ENCODE assay signal across 28 cellular contexts in genomic region chr3:12192173-12192572, GRCh38. TPM values are rescaled to one million over a fixed set of nuclear protein-coding genes. Genes with fewer than 3 reads are reported as not detected.
DNase-seq lines count a peak whose midpoint lies in the region; ATAC-seq, FAIRE-seq and TF ChIP-seq lines count a peak whose summit lies in the region.
"Had no signal": no experiment of that assay in that cellular context is flagged by ENCODE, and none has a peak within 500 bp of the region (broad histone marks: within the 10 kb centered on the region; RNA-seq: fewer than 3 reads in every experiment).

No MANE protein-coding gene starts in this region.

- H4K20me1 ChIP-seq in endothelial cell of umbilical vein (replicated peaks; ENCODE audit: control insufficient read depth, extremely low read depth, insufficient read depth, low read length) (no peaks in the 10 kb centered on the region), GM23338 (replicated peaks; ENCODE audit: insufficient read depth) (no peaks in the 10 kb centered on the region)

- intact Hi-C loops in endothelial cell of umbilical vein (cut with micrococcal nuclease), result loop anchor here (5.0 kb wide), 1 partner anchor 160 kb away; no protein-coding TSS in a partner anchor

- H3K9me1 ChIP-seq in endothelial cell of umbilical vein (replicated peaks; ENCODE audit: control insufficient read depth, extremely low read depth, insufficient read depth, low read length), result no peaks in the 10 kb centered on the region

- no peak overlapping the region for H3K4me3 Mint-ChIP-seq in T-helper 2 cell treated with Interferon-gamma antibody and Interleukin-4, amounts not matched to agents 5 μg/mL and 100 μg/mL, for 36 hours
- no peak overlapping the region for H3K4me3 Mint-ChIP-seq in GM23338
- H3K4me3 Mint-ChIP-seq: mesothelial cell of epicardium; naive thymus-derived CD4-positive, alpha-beta T cell had no signal

- H3K4me1 ChIP-seq in endothelial cell of umbilical vein (ENCODE audit: control insufficient read depth, extremely low read depth, insufficient read depth, low read length) (peaks cover 28% of the 10 kb centered on the region), GM23338 (ENCODE audit: insufficient read depth) (no peaks in the 10 kb centered on the region)
- H3K4me1 ChIP-seq: prostate gland had no signal

- peaks cover 48% of the 10 kb centered on the region for H3K4me1 Mint-ChIP-seq in T-helper 2 cell treated with Interferon-gamma antibody and Interleukin-4, amounts not matched to agents 5 μg/mL and 100 μg/mL, for 36 hours (ENCODE audit: low read depth)
- H3K4me1 Mint-ChIP-seq in GM23338, result peaks cover 21% of the 10 kb centered on the region

- H3K4me2 ChIP-seq in endothelial cell of umbilical vein (ENCODE audit: insufficient read depth, low read length) (peak overlapping the region; percentile 20), GM23338 (no peak overlapping the region)

- H3K9me3 ChIP-seq in endothelial cell of umbilical vein (replicated peaks; ENCODE audit: control insufficient read depth, insufficient read depth, low read length), result no peaks in the 10 kb centered on the region
- H3K9me3 ChIP-seq: left ventricle myocardium inferior, prostate gland, stomach, transverse colon had no signal

- H3K27me3 Mint-ChIP-seq in T-helper 2 cell treated with Interferon-gamma antibody and Interleukin-4, amounts not matched to agents 5 μg/mL and 100 μg/mL, for 36 hours (ENCODE audit: low read depth), result no peaks in the 10 kb centered on the region
- peaks cover 2% of the 10 kb centered on the region for H3K27me3 Mint-ChIP-seq in GM23338 (ENCODE audit: insufficient read depth, low read depth, poor library complexity)

- CTCF ChIA-PET in endothelial cell of umbilical vein (lab: Charles Lee), result interaction anchor here (1.0 kb wide), 1 partner anchor 288 kb away, joined by 5 read pairs; no protein-coding TSS in a partner anchor

- H2AFZ ChIP-seq in endothelial cell of umbilical vein (ENCODE audit: low read depth, low read length) (no peak overlapping the region), GM23338 (no peak overlapping the region)

- ATAC-seq in GM23338 (no peak), HG02852 (IDR thresholded peaks at IDR 0.05; ENCODE audit: unreplicated experiment) (no peak), GM18502 (IDR thresholded peaks at IDR 0.05; ENCODE audit: poor library complexity, unreplicated experiment) (no peak)
- ATAC-seq: naive thymus-derived CD4-positive, alpha-beta T cell had no signal

- POLR2A ChIA-PET in endothelial cell of umbilical vein (lab: Charles Lee), result no interaction called here

- TF ChIP-seq CTCF in endothelial cell of umbilical vein (IDR thresholded peaks at IDR 0.05; ENCODE audit: extremely low read depth in 1 of 2, insufficient read depth in 1 of 2, low read depth in 1 of 2, low read length in 2 of 2) (no peak), GM23338 (conservative IDR thresholded peaks at IDR 0.05; ENCODE audit: low read depth in 2 of 2) (no peak)

- no peaks in the 10 kb centered on the region for H3F3A ChIP-seq in GM23338 (replicated peaks; ENCODE audit: low read depth)

- dilution Hi-C loops in endothelial cell of umbilical vein (cut with MboI; ENCODE audit: extremely low pct_ligation_motif_present, low sequenced_read_pairs), result no loop called here

- H3K9ac ChIP-seq in endothelial cell of umbilical vein (replicated peaks; ENCODE audit: extremely low read depth, insufficient read depth, low read length), result no peak overlapping the region

- no peak for FAIRE-seq in endothelial cell of umbilical vein (lab: Jason Lieb, UNC)
- FAIRE-seq: H54, islet of Langerhans had no signal

- H3K79me2 ChIP-seq in endothelial cell of umbilical vein (ENCODE audit: control insufficient read depth, insufficient read depth, low read length) (no peaks in the 10 kb centered on the region), GM23338 (replicated peaks; ENCODE audit: insufficient read depth) (no peaks in the 10 kb centered on the region)

- DNase-seq in T-helper 2 cell treated with Interferon-gamma antibody and Interleukin-4, amounts not matched to agents 5 μg/mL and 100 μg/mL, for 36 hours (ENCODE audit: low spot score), result no peak
- DNase-seq in T-helper 2 cell, result no peak
- peak; percentile 71 for DNase-seq in CD1c-positive myeloid dendritic cell (ENCODE audit: extremely low spot score)
- DNase-seq in OCI-M1 (lab: John Stamatoyannopoulos, UW), result peak; percentile 15
- DNase-seq in endothelial cell of umbilical vein (ENCODE audit: low read depth, low spot score), result no peak
- DNase-seq in GM23338 (ENCODE audit: low spot score), result no peak
- DNase-seq: activated CD4-positive, CD25-positive, alpha-beta regulatory T cell treated with anti-CD3 and anti-CD28 coated beads, Interleukin-2, amount 50 U/mL, for 72 hours; activated naive CD4-positive, alpha-beta T cell; activated T-cell treated with anti-CD3 and anti-CD28 coated beads for 4 hours; AML-193; amniotic stem cell; DMS153; KG1; left ventricle myocardium inferior; MM.1S; naive thymus-derived CD4-positive, alpha-beta T cell; NCI-H146; NCI-H446 treated with DMSO at 0.1 percent for 48 hours; SIG-M5; stomach; transverse colon had no signal

- no peaks in the 10 kb centered on the region for H3K27me3 ChIP-seq in endothelial cell of umbilical vein (ENCODE audit: control insufficient read depth in 2 of 2, insufficient read depth in 2 of 2, low read length in 2 of 2)
- no peaks in the 10 kb centered on the region for H3K27me3 ChIP-seq in GM23338 (ENCODE audit: insufficient read depth)
- H3K27me3 ChIP-seq: stomach, transverse colon had no signal

- H3K27ac ChIP-seq in endothelial cell of umbilical vein (ENCODE audit: insufficient read depth, low read depth, low read length) (no peak overlapping the region), GM23338 (ENCODE audit: low read depth) (no peak overlapping the region)
- H3K27ac ChIP-seq: left ventricle myocardium inferior, prostate gland had no signal

- no peaks in the 10 kb centered on the region for H3K36me3 Mint-ChIP-seq in T-helper 2 cell treated with Interferon-gamma antibody and Interleukin-4, amounts not matched to agents 5 μg/mL and 100 μg/mL, for 36 hours (ENCODE audit: low read depth)
- 0 out of 3 replicates have a peak, but pooled peaks cover 3% of the 10 kb centered on the region for H3K36me3 Mint-ChIP-seq in GM23338 (ENCODE audit: low read depth)
- H3K36me3 Mint-ChIP-seq: mesothelial cell of epicardium; naive thymus-derived CD4-positive, alpha-beta T cell had no signal

- H3K27ac Mint-ChIP-seq in T-helper 2 cell treated with Interferon-gamma antibody and Interleukin-4, amounts not matched to agents 5 μg/mL and 100 μg/mL, for 36 hours, result peak overlapping the region; percentile 27
- no peak overlapping the region for H3K27ac Mint-ChIP-seq in GM23338
- H3K27ac Mint-ChIP-seq: mesothelial cell of epicardium; naive thymus-derived CD4-positive, alpha-beta T cell had no signal

- no TSS peak for BruUV-seq in endothelial cell of umbilical vein (replicated peaks; lab: Mats Ljungman, UMichigan)

- no peaks in the 10 kb centered on the region for H3K9me2 ChIP-seq in GM23338 (ENCODE audit: insufficient read depth)

- H3K36me3 ChIP-seq in endothelial cell of umbilical vein (ENCODE audit: control insufficient read depth in 2 of 2, extremely low read depth in 1 of 2, insufficient read depth in 2 of 2, low read length in 2 of 2), result no peaks in the 10 kb centered on the region
- H3K36me3 ChIP-seq in GM23338 (ENCODE audit: insufficient read depth), result no peaks in the 10 kb centered on the region
- H3K36me3 ChIP-seq: left ventricle myocardium inferior, prostate gland, stomach, transverse colon had no signal

- no peak for TF ChIP-seq POLR2A in endothelial cell of umbilical vein (IDR thresholded peaks at IDR 0.05; ENCODE audit: low read depth, low read length)

- no peaks in the 10 kb centered on the region for H3K9me3 Mint-ChIP-seq in T-helper 2 cell treated with Interferon-gamma antibody and Interleukin-4, amounts not matched to agents 5 μg/mL and 100 μg/mL, for 36 hours
- H3K9me3 Mint-ChIP-seq in GM23338, result no peaks in the 10 kb centered on the region
- H3K9me3 Mint-ChIP-seq: mesothelial cell of epicardium; naive thymus-derived CD4-positive, alpha-beta T cell had no signal

- H3K4me3 ChIP-seq in endothelial cell of umbilical vein (replicated peaks in 1 of 3; ENCODE audit: insufficient read depth in 1 of 3, low read depth in 1 of 3, low read length in 3 of 3) (no peak overlapping the region), GM23338 (no peak overlapping the region)
- H3K4me3 ChIP-seq: left ventricle myocardium inferior, prostate gland, stomach, transverse colon had no signal

TF ChIP-seq in endothelial cell of umbilical vein, 7 proteins besides CTCF, POLR2A, EP300 and RAD21 (continues in another document):
- TF ChIP-seq EZH2 (IDR thresholded peaks at IDR 0.05; ENCODE audit: borderline replicate concordance, low read depth, low read length, severe bottlenecking), result no peak
- TF ChIP-seq MYC (IDR thresholded peaks at IDR 0.05; ENCODE audit: low read depth, low read length), result no peak
- TF ChIP-seq MAX (IDR thresholded peaks at IDR 0.05; ENCODE audit: insufficient read depth, insufficient read length), result no peak
- no peak for TF ChIP-seq POLR2AphosphoS5 (IDR thresholded peaks at IDR 0.05; ENCODE audit: insufficient read depth, low read depth, low read length)

TF ChIP-seq in GM23338, 12 proteins besides CTCF, POLR2A, EP300 and RAD21 (continues in another document):
- no peak for TF ChIP-seq STAT1 (IDR thresholded peaks at IDR 0.05; ENCODE audit: unreplicated experiment)

RNA-seq across cellular contexts. Expression of gene TIMP4, which starts 33.5 kb away (rescaled TPM):
- total RNA-seq in endothelial cell of umbilical vein, result 0.40 TPM in 1 of 2 replicates, not detected in the other
- polyA plus RNA-seq in endothelial cell of umbilical vein (0.07 TPM in 1 of 2 replicates, not detected in the other), GM23338 (2016; fragmentation: Nextera tagmentation; extraction: Ambion mirVana) (6.7 and 6.9 TPM in 2 replicates)
- 0.04 and 0.05 TPM in 2 replicates for polyA plus RNA-seq in endothelial cell of umbilical vein (2011; cell fraction: cytosol; rRNA removed)
- polyA plus RNA-seq in endothelial cell of umbilical vein (2011; cell fraction: nucleus; rRNA removed), result not detected in 2 replicates
- 0.09 TPM in 1 of 2 replicates, not detected in the other for polyA plus RNA-seq in endothelial cell of umbilical vein (2012)
- not detected in 2 replicates for polyA minus RNA-seq in endothelial cell of umbilical vein
- 4.5 TPM for polyA minus RNA-seq in endothelial cell of umbilical vein (2011; cell fraction: cytosol; rRNA and poly(A)+ RNA removed)
- not detected in 2 replicates for polyA minus RNA-seq in endothelial cell of umbilical vein (2011; cell fraction: nucleus; rRNA and poly(A)+ RNA removed)
- 11.1 and 16.1 TPM in 2 replicates for total RNA-seq in GM23338 (2014; rRNA removed; shearing (Covaris generic))
- total RNA-seq: glomerular endothelial cell; naive thymus-derived CD4-positive, alpha-beta T cell had no signal

Comparison
In these comparisons a context has a peak if more than half of its experiments do, and no peak if none do; other contexts are left out.
1. DNase-seq: peak in CD1c-positive myeloid dendritic cell (single experiment) and OCI-M1 (single experiment); none in T-helper 2 cell treated with Interferon-gamma antibody and Interleukin-4, amounts not matched to agents 5 μg/mL and 100 μg/mL, for 36 hours (single experiment), T-helper 2 cell (0 of 5), endothelial cell of umbilical vein (single experiment) and GM23338 (single experiment).